Comparison of ENCODE assay signal across 29 cellular contexts in genomic region chr3:183390844-183391243, GRCh38. TPM values are rescaled to one million over a fixed set of nuclear protein-coding genes. Genes with fewer than 3 reads are reported as not detected.
"Had no signal": no experiment of that assay in that cellular context is flagged by ENCODE, and none has a peak within 500 bp of the region (broad histone marks: within the 10 kb centered on the region; RNA-seq: fewer than 3 reads in every experiment).

No MANE protein-coding gene starts in this region.

- H3K4me3 Mint-ChIP-seq: activated CD4-positive, alpha-beta memory T cell treated with anti-CD3 and anti-CD28 coated beads, Interleukin-2, amount 10 ng/mL, durations not matched to agents 7 days and 5 days; activated CD4-positive, alpha-beta T cell treated with anti-CD3 and anti-CD28 coated beads, Interleukin-2, amount 10 ng/mL, durations not matched to agents 7 days and 5 days; activated CD8-positive, alpha-beta memory T cell treated with anti-CD3 and anti-CD28 coated beads, Interleukin-2, amount 10 ng/mL, durations not matched to agents 7 days and 5 days; activated naive CD8-positive, alpha-beta T cell; brain; dendritic cell treated with granulocyte-macrophage colony-stimulating factor and Interleukin-4, amounts not matched to agents 40 ng/mL and 50 ng/mL, for 4 days; endodermal cell had no signal

- H3K27ac ChIP-seq: ascending aorta, breast epithelium, cardiac muscle cell, coronary artery, dorsolateral prefrontal cortex had no signal

- H3K9me3 Mint-ChIP-seq: activated CD4-positive, alpha-beta memory T cell treated with anti-CD3 and anti-CD28 coated beads, Interleukin-2, amount 10 ng/mL, durations not matched to agents 7 days and 5 days; activated CD4-positive, alpha-beta T cell treated with anti-CD3 and anti-CD28 coated beads, Interleukin-2, amount 10 ng/mL, durations not matched to agents 7 days and 5 days; brain; dendritic cell treated with granulocyte-macrophage colony-stimulating factor and Interleukin-4, amounts not matched to agents 40 ng/mL and 50 ng/mL, for 4 days; endodermal cell had no signal

- H3K9me3 ChIP-seq: ascending aorta, breast epithelium had no signal

- H3K36me3 Mint-ChIP-seq: activated CD8-positive, alpha-beta memory T cell treated with anti-CD3 and anti-CD28 coated beads, Interleukin-2, amount 10 ng/mL, durations not matched to agents 7 days and 5 days; activated naive CD8-positive, alpha-beta T cell had no signal

- H3K36me3 ChIP-seq: ascending aorta, breast epithelium had no signal

- H3K27me3 Mint-ChIP-seq: activated CD4-positive, alpha-beta memory T cell treated with anti-CD3 and anti-CD28 coated beads, Interleukin-2, amount 10 ng/mL, durations not matched to agents 7 days and 5 days; activated CD8-positive, alpha-beta memory T cell treated with anti-CD3 and anti-CD28 coated beads, Interleukin-2, amount 10 ng/mL, durations not matched to agents 7 days and 5 days; activated naive CD8-positive, alpha-beta T cell had no signal

- DNase-seq: activated CD4-positive, alpha-beta memory T cell treated with anti-CD3 and anti-CD28 coated beads, Interleukin-2, amount 10 ng/mL, durations not matched to agents 7 days and 5 days; activated CD4-positive, alpha-beta T cell treated with anti-CD3 and anti-CD28 coated beads for 4 hours; activated CD4-positive, alpha-beta T cell treated with anti-CD3 and anti-CD28 coated beads, Interleukin-2, amount 10 ng/mL, durations not matched to agents 7 days and 5 days; activated CD4-positive, alpha-beta T cell treated with anti-CD3 and anti-CD28 coated beads, Interleukin-2, amount 50 U/mL, for 4 hours; activated CD4-positive, CD25-positive, alpha-beta regulatory T cell; activated CD8-positive, alpha-beta memory T cell treated with anti-CD3 and anti-CD28 coated beads, Interleukin-2, amount 10 ng/mL, durations not matched to agents 7 days and 5 days; activated CD8-positive, alpha-beta memory T cell treated with anti-CD3 and anti-CD28 coated beads, Interleukin-2, amount 50 U/mL, for 4 hours; activated effector memory CD4-positive, alpha-beta T cell treated with Interleukin-2 at 50 U/mL for 16 hours; activated gamma-delta T cell treated with Interleukin-2 at 50 U/mL for 16 hours; activated naive CD4-positive, alpha-beta T cell treated with anti-CD3 and anti-CD28 coated beads, Interleukin-2, amount 50 U/mL, for 16 hours; activated naive CD4-positive, alpha-beta T cell treated with Interleukin-2 at 50 U/mL for 16 hours; activated T-cell treated with anti-CD3 and anti-CD28 coated beads, Interleukin-2, amount 50 U/mL, for 1 hour; central memory CD4-positive, alpha-beta T cell; cerebellar nuclear complex; dorsolateral prefrontal cortex; effector memory CD4-positive, alpha-beta T cell; endodermal cell; foreskin fibroblast; head of caudate nucleus; hippocampal formation; T-helper 2 cell had no signal

- H3K4me3 ChIP-seq: ascending aorta, breast epithelium, cardiac muscle cell, coronary artery, dorsolateral prefrontal cortex had no signal

- ATAC-seq: activated CD8-positive, alpha-beta memory T cell treated with anti-CD3 and anti-CD28 coated beads, Interleukin-2, amount 10 ng/mL, durations not matched to agents 7 days and 5 days; esophagus mucosa had no signal

- H3K27ac Mint-ChIP-seq: activated CD4-positive, alpha-beta memory T cell treated with anti-CD3 and anti-CD28 coated beads, Interleukin-2, amount 10 ng/mL, durations not matched to agents 7 days and 5 days; activated CD4-positive, alpha-beta T cell treated with anti-CD3 and anti-CD28 coated beads, Interleukin-2, amount 10 ng/mL, durations not matched to agents 7 days and 5 days; activated CD8-positive, alpha-beta memory T cell treated with anti-CD3 and anti-CD28 coated beads, Interleukin-2, amount 10 ng/mL, durations not matched to agents 7 days and 5 days; activated naive CD8-positive, alpha-beta T cell; brain; dendritic cell treated with granulocyte-macrophage colony-stimulating factor and Interleukin-4, amounts not matched to agents 40 ng/mL and 50 ng/mL, for 4 days had no signal

RNA-seq across cellular contexts. Expression of gene MCF2L2, which starts 37.6 kb away (rescaled TPM):
- total RNA-seq: ascending aorta had no signal
